22 cellular contexts compared by ENCODE assay signal in genomic region chr4:66639361-66639760, GRCh38.
A peak's percentile ranks its signal among the peaks of the same experiment; 100 is the strongest.
DNase-seq lines count a peak whose midpoint lies in the region; ATAC-seq and TF ChIP-seq lines count a peak whose summit lies in the region.
"Had no signal": no experiment of that assay in that cellular context is flagged by ENCODE, and none has a peak within 500 bp of the region (broad histone marks: within the 10 kb centered on the region; RNA-seq: fewer than 3 reads in every experiment).

No MANE protein-coding gene starts in this region.

- peak; percentile 90 for ATAC-seq in PC-3
- ATAC-seq in stimulated activated naive CD8-positive, alpha-beta T cell treated with anti-CD3 and anti-CD28 coated beads, Interleukin-15, amount 100 ng/mL, for 72 hours, result no peak
- ATAC-seq in GM19035 (IDR thresholded peaks at IDR 0.05; ENCODE audit: unreplicated experiment), result no peak
- ATAC-seq: GM23338; left cardiac atrium; SK-N-SH treated with all-trans-retinoic acid at 6 μM for 48 hours; stimulated activated naive CD8-positive, alpha-beta T cell treated with anti-CD3 and anti-CD28 coated beads, Interleukin-15, Interleukin-2, amounts not matched to agents 100 U/mL and 50 U/mL, for 24 hours; upper lobe of right lung had no signal

- H3K27me3 ChIP-seq in PC-3 (ENCODE audit: low read length), result no peaks in the 10 kb centered on the region
- no peaks in the 10 kb centered on the region for H3K27me3 ChIP-seq in breast epithelium
- H3K27me3 ChIP-seq: upper lobe of right lung had no signal

- H3K27ac Mint-ChIP-seq in stimulated activated naive CD8-positive, alpha-beta T cell treated with anti-CD3 and anti-CD28 coated beads, Interleukin-15, amount 100 ng/mL, for 72 hours, result no peak overlapping the region
- H3K27ac Mint-ChIP-seq: activated CD4-positive, alpha-beta T cell treated with anti-CD3 and anti-CD28 coated beads, Interleukin-2, amount 10 ng/mL, durations not matched to agents 24 days and 14 days; CD4-positive, CD25-positive, alpha-beta regulatory T cell; GM23338 had no signal

- no peaks in the 10 kb centered on the region for H4K20me1 ChIP-seq in PC-3 (ENCODE audit: low read length)

- no peak overlapping the region for H3K9ac ChIP-seq in PC-3 (ENCODE audit: low read length)

- H3K4me1 Mint-ChIP-seq in stimulated activated naive CD8-positive, alpha-beta T cell treated with anti-CD3 and anti-CD28 coated beads, Interleukin-15, amount 100 ng/mL, for 72 hours, result no peaks in the 10 kb centered on the region
- H3K4me1 Mint-ChIP-seq: activated CD4-positive, alpha-beta T cell treated with anti-CD3 and anti-CD28 coated beads, Interleukin-2, amount 10 ng/mL, durations not matched to agents 24 days and 14 days; CD4-positive, CD25-positive, alpha-beta regulatory T cell had no signal

- no peaks in the 10 kb centered on the region for H3K79me2 ChIP-seq in PC-3 (ENCODE audit: low read length)

- H3K4me1 ChIP-seq in PC-3 (ENCODE audit: insufficient read depth, low read length), result peaks cover 9% of the 10 kb centered on the region
- H3K4me1 ChIP-seq in breast epithelium, result no peaks in the 10 kb centered on the region
- H3K4me1 ChIP-seq: upper lobe of right lung had no signal

- no peak for TF ChIP-seq CTCF in PC-3 (conservative IDR thresholded peaks at IDR 0.05; ENCODE audit: low read depth, low read length)
- no peak for TF ChIP-seq CTCF in fibroblast of pulmonary artery (IDR thresholded peaks at IDR 0.05; ENCODE audit: low read length, missing control alignments)
- TF ChIP-seq CTCF in breast epithelium (IDR thresholded peaks at IDR 0.05), result no peak

- H3K9me2 ChIP-seq in PC-3 (replicated peaks; ENCODE audit: low read length), result no peaks in the 10 kb centered on the region

- DNase-seq in COR-L47 (lab: John Stamatoyannopoulos, UW) (peak; percentile 20), LoVo (ENCODE audit: low spot score) (peak; percentile 6), PC-3 (peak; percentile 80), fibroblast of pulmonary artery (ENCODE audit: low read depth) (peak; percentile 59), breast epithelium (ENCODE audit: low spot score in 2 of 2) (no peak), cardiac septum (ENCODE audit: low spot score) (no peak)
- DNase-seq in stimulated activated naive CD8-positive, alpha-beta T cell treated with anti-CD3 and anti-CD28 coated beads, Interleukin-15, amount 100 ng/mL, for 72 hours, result no peak
- DNase-seq: activated CD4-positive, alpha-beta T cell treated with anti-CD3 and anti-CD28 coated beads, Interleukin-2, amount 10 ng/mL, durations not matched to agents 24 days and 14 days; activated effector memory CD4-positive, alpha-beta T cell treated with Interleukin-2 at 50 U/mL for 16 hours; CD4-positive, CD25-positive, alpha-beta regulatory T cell; cerebellar nuclear complex; foreskin melanocyte; left cardiac atrium; midbrain; NCI-H2029; NCI-H748 treated with DMSO at 0.1 percent for 48 hours; retina; stimulated activated naive CD8-positive, alpha-beta T cell treated with anti-CD3 and anti-CD28 coated beads, Interleukin-15, Interleukin-2, amounts not matched to agents 100 U/mL and 50 U/mL, for 24 hours; upper lobe of right lung had no signal

- H3K36me3 ChIP-seq in PC-3 (ENCODE audit: low read depth, low read length), result no peaks in the 10 kb centered on the region
- no peaks in the 10 kb centered on the region for H3K36me3 ChIP-seq in breast epithelium
- H3K36me3 ChIP-seq: upper lobe of right lung had no signal

- 0 out of 2 replicates have a peak overlapping the region, but pooled peaks have one; percentile 2 for H3K4me2 ChIP-seq in PC-3 (ENCODE audit: low read length)
- H3K4me2 ChIP-seq: GM23338 had no signal

- POLR2A ChIA-PET in PC-3 (lab: Charles Lee; ENCODE audit: unreplicated experiment), result interaction anchor here (0.6 kb wide), 1 partner anchor 225 kb away, joined by 9 read pairs; no protein-coding TSS in a partner anchor

- no peaks in the 10 kb centered on the region for H3K9me3 ChIP-seq in PC-3 (ENCODE audit: low read length)
- H3K9me3 ChIP-seq in breast epithelium, result no peaks in the 10 kb centered on the region
- H3K9me3 ChIP-seq: upper lobe of right lung had no signal

- intact Hi-C loops in PC-3 (cut with micrococcal nuclease) (loop anchor here (5.0 kb wide), 1 partner anchor 117 kb away; no protein-coding TSS in a partner anchor), breast epithelium (cut with DNase I; ENCODE audit: low total_unique reads) (no loop called here), cardiac septum (cut with DNase I) (no loop called here)

- H3K4me3 ChIP-seq in PC-3 (ENCODE audit: low read length) (no peak overlapping the region), fibroblast of pulmonary artery (replicated peaks; ENCODE audit: low read depth, low read length) (no peak overlapping the region), breast epithelium (no peak overlapping the region)
- H3K4me3 ChIP-seq: GM23338, upper lobe of right lung had no signal

- TF ChIP-seq POLR2A in breast epithelium (IDR thresholded peaks at IDR 0.05), result no peak

- H2AFZ ChIP-seq in PC-3 (ENCODE audit: low read length), result no peak overlapping the region
- H2AFZ ChIP-seq: GM23338 had no signal

- H3K4me3 Mint-ChIP-seq in stimulated activated naive CD8-positive, alpha-beta T cell treated with anti-CD3 and anti-CD28 coated beads, Interleukin-15, amount 100 ng/mL, for 72 hours, result no peak overlapping the region
- H3K4me3 Mint-ChIP-seq: activated CD4-positive, alpha-beta T cell treated with anti-CD3 and anti-CD28 coated beads, Interleukin-2, amount 10 ng/mL, durations not matched to agents 24 days and 14 days; CD4-positive, CD25-positive, alpha-beta regulatory T cell; GM23338 had no signal

- H3K9me3 Mint-ChIP-seq in stimulated activated naive CD8-positive, alpha-beta T cell treated with anti-CD3 and anti-CD28 coated beads, Interleukin-15, amount 100 ng/mL, for 72 hours, result no peaks in the 10 kb centered on the region
- H3K9me3 Mint-ChIP-seq: activated CD4-positive, alpha-beta T cell treated with anti-CD3 and anti-CD28 coated beads, Interleukin-2, amount 10 ng/mL, durations not matched to agents 24 days and 14 days; GM23338 had no signal

- CTCF ChIA-PET in PC-3 (lab: Charles Lee), result no interaction called here

- no peak overlapping the region for H3K27ac ChIP-seq in PC-3 (ENCODE audit: low read length)
- H3K27ac ChIP-seq in breast epithelium, result no peak overlapping the region
- H3K27ac ChIP-seq: upper lobe of right lung had no signal

- no peaks in the 10 kb centered on the region for H3F3A ChIP-seq in PC-3 (ENCODE audit: low read length, unreplicated experiment)

- no TSS peak for BruUV-seq in PC-3 (replicated peaks; lab: Mats Ljungman, UMichigan)

- H3K27me3 Mint-ChIP-seq in stimulated activated naive CD8-positive, alpha-beta T cell treated with anti-CD3 and anti-CD28 coated beads, Interleukin-15, amount 100 ng/mL, for 72 hours, result no peaks in the 10 kb centered on the region
- H3K27me3 Mint-ChIP-seq: activated CD4-positive, alpha-beta T cell treated with anti-CD3 and anti-CD28 coated beads, Interleukin-2, amount 10 ng/mL, durations not matched to agents 24 days and 14 days; CD4-positive, CD25-positive, alpha-beta regulatory T cell had no signal

Comparison
In these comparisons a context has a peak if more than half of its experiments do, and no peak if none do; other contexts are left out.
1. DNase-seq: peak in COR-L47 (single experiment), LoVo (single experiment), PC-3 (single experiment) and fibroblast of pulmonary artery (single experiment); none in stimulated activated naive CD8-positive, alpha-beta T cell treated with anti-CD3 and anti-CD28 coated beads, Interleukin-15, amount 100 ng/mL, for 72 hours (0 of 2), breast epithelium (0 of 2) and cardiac septum (single experiment).